In the genomic region with DNA sequence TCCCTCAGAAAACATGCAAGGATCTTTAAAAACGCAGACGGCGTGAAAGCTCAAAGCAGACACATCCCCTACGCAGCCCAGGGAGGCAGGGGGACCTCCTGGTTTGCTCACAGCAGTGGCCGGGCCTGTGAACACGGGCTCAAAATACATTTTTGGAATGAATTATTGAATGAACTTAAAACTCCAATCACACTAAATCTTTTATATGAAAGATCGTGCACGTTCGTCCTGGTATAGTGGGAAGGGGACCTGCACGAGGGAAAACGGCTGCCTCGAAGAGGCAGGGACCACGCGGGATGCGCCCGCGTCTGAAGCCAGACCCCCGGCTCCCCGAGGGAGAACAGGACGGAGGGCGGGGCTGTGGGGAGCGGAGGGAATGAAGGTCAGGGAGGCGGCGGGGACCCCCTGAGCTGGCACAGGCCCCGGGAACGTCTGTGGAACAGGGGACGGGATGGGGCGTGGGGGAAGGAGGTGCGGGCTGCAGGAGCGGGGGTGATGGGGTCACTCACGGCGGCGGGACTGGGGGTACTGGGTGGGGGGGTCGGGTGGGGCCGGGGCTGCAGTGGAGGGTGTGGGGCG, we compare ENCODE assay signal across 11 cellular contexts. TPM values are rescaled to one million over a fixed set of nuclear protein-coding genes. Genes with fewer than 3 reads are reported as not detected.
DNase-seq lines count a peak whose midpoint lies in the region; ATAC-seq and TF ChIP-seq lines count a peak whose summit lies in the region.
"Had no signal": no experiment of that assay in that cellular context is flagged by ENCODE, and none has a peak within 500 bp of the region (broad histone marks: within the 10 kb centered on the region; RNA-seq: fewer than 3 reads in every experiment).

No MANE protein-coding gene starts in this region.

- DNase-seq in natural killer cell (no peak), NCI-H226 (no peak), ACHN (no peak)
- DNase-seq: NCI-H2081 treated with DMSO at 0.1 percent for 48 hours had no signal

- POLR2A ChIA-PET in HEK293 (lab: Yijun Ruan, JAX) = no interaction called here

- peak overlapping the region; percentile 68 for H3K27ac ChIP-seq in 22Rv1
- H3K27ac ChIP-seq in HEK293 (ENCODE audit: extremely low read depth, low read depth, low read length) = no peak overlapping the region
- H3K27ac ChIP-seq: body of pancreas had no signal

- no peaks in the 10 kb centered on the region for H3K36me3 Mint-ChIP-seq in brain
- no peaks in the 10 kb centered on the region for H3K36me3 Mint-ChIP-seq in natural killer cell

- TF ChIP-seq CTCF in 22Rv1 (IDR thresholded peaks at IDR 0.05) (no peak), HEK293 (tag by site-specific recombination; IDR thresholded peaks at IDR 0.05) (no peak), brain (conservative IDR thresholded peaks at IDR 0.05) (no peak), natural killer cell (IDR thresholded peaks at IDR 0.05) (no peak)

- H3K27me3 Mint-ChIP-seq in brain = peaks cover 28% of the 10 kb centered on the region
- H3K27me3 Mint-ChIP-seq in natural killer cell (ENCODE audit: low read depth in 2 of 2) = peaks cover 25 to 34% of the 10 kb centered on the region in 2 donors

- intact Hi-C loops in natural killer cell (cut with micrococcal nuclease) = no loop called here

- H3K9me3 ChIP-seq in HEK293 (ENCODE audit: control insufficient read depth, insufficient read depth, low read depth, low read length) = no peaks in the 10 kb centered on the region
- H3K9me3 ChIP-seq: body of pancreas had no signal

- CTCF ChIA-PET in HEK293 (lab: Yijun Ruan, JAX) = no interaction called here

- ATAC-seq in natural killer cell = no peak
- no peak for ATAC-seq in HG03378 (IDR thresholded peaks at IDR 0.05; ENCODE audit: unreplicated experiment)
- no peak for ATAC-seq in HG02938 (IDR thresholded peaks at IDR 0.05; ENCODE audit: unreplicated experiment)

- peaks cover 0 to 5% (median 0%) of the 10 kb centered on the region in 5 experiments for H3K9me3 Mint-ChIP-seq in brain
- no peaks in the 10 kb centered on the region for H3K9me3 Mint-ChIP-seq in natural killer cell

- no peak overlapping the region; the same call in 1 of the 2 replicates for H3K4me3 ChIP-seq in HEK293 (ENCODE audit: low read depth, low read length)
- H3K4me3 ChIP-seq: body of pancreas had no signal

- H3K4me1 Mint-ChIP-seq in brain (peaks cover 22% of the 10 kb centered on the region), natural killer cell (peaks cover 0 to 14% of the 10 kb centered on the region in 2 donors)

- no peaks in the 10 kb centered on the region for H3K4me1 ChIP-seq in HEK293 (ENCODE audit: control insufficient read depth, insufficient read depth, low read length)

- H3K4me3 Mint-ChIP-seq in brain = peak overlapping the region; percentile 80 to 85 (median 82)
- H3K4me3 Mint-ChIP-seq in natural killer cell = peak overlapping the region; percentile 66

- in situ Hi-C loops in ACHN (cut with HindIII; ENCODE audit: low pct_ligation_motif_present, low pct_unique_long_range_greater_than_20kb, low sequenced_read_pairs) = no loop called here

- peak overlapping the region in 4 of 5 experiments; percentile 4 to 89 (median 71) for H3K27ac Mint-ChIP-seq in brain
- H3K27ac Mint-ChIP-seq in natural killer cell = peak overlapping the region in 1 of 2 donors; percentile 84

- H3K36me3 ChIP-seq in HEK293 (ENCODE audit: control insufficient read depth in 2 of 2, insufficient read depth in 1 of 2, low read length in 2 of 2) = no peaks in the 10 kb centered on the region

TF ChIP-seq in HEK293, 187 proteins besides CTCF, POLR2A, EP300 and RAD21:
- TF ChIP-seq GLIS1 (tag by site-specific recombination; IDR thresholded peaks at IDR 0.05) (peak; percentile 35; the same call in 1 of the 2 replicates), TRIM28 (IDR thresholded peaks at IDR 0.05; ENCODE audit: borderline replicate concordance, low read length) (no peak)
TF ChIP-seq in HEK293: peak in this region for 1.

RNA-seq across cellular contexts. Expression of gene PANX2, which starts 1.3 kb away (rescaled TPM):
- 15.2 TPM for polyA plus RNA-seq in brain (ENCODE audit: insufficient read depth, low read depth, low replicate concordance)
- total RNA-seq in natural killer cell = 1 to 10 TPM in 1 of 3 donors, under 1 TPM in 2; 0.16 to 3.4 (median 0.27) TPM
- total RNA-seq: skeletal muscle tissue had no signal

RNA-seq across cellular contexts. Expression of gene TRABD, which starts 16.4 kb away (rescaled TPM):
- polyA plus RNA-seq in brain (ENCODE audit: insufficient read depth, low read depth, low replicate concordance) = 10.7 TPM
- total RNA-seq in natural killer cell = 100 to 1,000 TPM; 129 to 138 (median 132) TPM

RNA-seq across cellular contexts. Expression of gene SELENOO, which starts 31.5 kb away (rescaled TPM):
- polyA plus RNA-seq in brain (ENCODE audit: insufficient read depth, low read depth, low replicate concordance) = 17.1 TPM
- 10 to 100 TPM; 37.3 to 45.2 (median 37.6) TPM for total RNA-seq in natural killer cell
